In the genomic region with DNA sequence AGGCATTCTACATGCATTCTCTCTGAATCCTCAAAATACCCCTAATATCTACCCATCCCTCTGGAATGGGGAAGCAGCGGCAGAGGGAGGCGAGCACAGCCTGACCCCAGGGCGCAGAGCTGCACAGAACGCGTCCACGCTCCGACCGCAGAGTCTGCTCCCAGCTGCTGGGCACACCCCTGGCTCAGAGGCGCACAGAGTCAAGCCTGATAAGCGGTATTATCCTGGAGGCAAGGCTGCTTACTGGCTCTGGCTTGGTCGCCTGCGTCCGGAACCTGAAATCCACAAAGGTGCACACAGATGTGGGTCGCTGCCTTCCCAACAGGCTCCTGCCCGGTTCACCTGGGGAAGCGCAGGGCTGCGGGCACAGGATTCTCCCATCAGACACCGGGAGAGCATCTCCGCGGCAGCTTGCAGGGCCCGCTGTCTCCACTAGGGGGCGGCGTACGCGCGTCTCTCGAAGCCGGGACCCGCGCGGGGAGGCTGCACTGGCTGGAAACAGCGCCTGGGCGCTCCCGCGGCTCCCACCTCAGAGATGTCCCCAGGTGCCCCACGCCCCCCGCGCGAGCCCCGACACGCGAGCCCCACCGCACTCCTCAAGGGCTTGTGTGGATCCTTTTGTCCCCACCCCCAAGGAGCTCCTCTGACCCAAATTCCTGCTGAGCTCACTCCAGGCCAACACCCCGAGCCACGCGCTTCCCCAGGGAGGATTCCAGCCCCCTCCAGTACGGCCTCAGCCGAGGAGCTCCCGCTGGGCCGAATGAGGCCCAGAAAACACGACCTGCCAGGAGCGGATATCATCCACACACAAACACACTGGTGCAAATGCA, we compare ENCODE assay signal across 8 cellular contexts.
DNase-seq lines count a peak whose midpoint lies in the region; ATAC-seq and TF ChIP-seq lines count a peak whose summit lies in the region.

No MANE protein-coding gene starts in this region.

- peak; percentile 61 for TF ChIP-seq CTCF in epithelial cell of esophagus (IDR thresholded peaks at IDR 0.05; ENCODE audit: insufficient read depth, low read depth, low read length, missing control alignments)

- no peak overlapping the region for H3K4me3 ChIP-seq in epithelial cell of esophagus (ENCODE audit: low read length)

- ATAC-seq in HG02884 (IDR thresholded peaks at IDR 0.05; ENCODE audit: unreplicated experiment) (no peak), GM21576 (IDR thresholded peaks at IDR 0.05; ENCODE audit: unreplicated experiment) (no peak), GM18909 (IDR thresholded peaks at IDR 0.05; ENCODE audit: poor library complexity, unreplicated experiment) (no peak)

- DNase-seq in NCI-H1694 (lab: John Stamatoyannopoulos, UW) (peak; percentile 3), NCI-H1694 treated with DMSO at 0.1 percent for 48 hours (lab: John Stamatoyannopoulos, UW) (no peak), SK-N-DZ (ENCODE audit: low spot score) (peak; percentile 58), epithelial cell of esophagus (ENCODE audit: low read depth) (peak; percentile 15), occipital lobe (lab: John Stamatoyannopoulos, UW) (peak; percentile 65)
